Comparison of ENCODE assay signal across 8 cellular contexts in genomic region chr3:113696658-113697191, GRCh38. TPM values are rescaled to one million over a fixed set of nuclear protein-coding genes. Genes with fewer than 3 reads are reported as not detected.
DNase-seq lines count a peak whose midpoint lies in the region; ATAC-seq, FAIRE-seq and TF ChIP-seq lines count a peak whose summit lies in the region.

No MANE protein-coding gene starts in this region.

- H3K36me3 ChIP-seq in GM23248 (ENCODE audit: low read depth) (no peaks in the 10 kb centered on the region), Karpas-422 (ENCODE audit: insufficient read depth, low read length) (no peaks in the 10 kb centered on the region)

- H3K9me3 ChIP-seq in GM23248 (ENCODE audit: low read depth) (no peaks in the 10 kb centered on the region), Karpas-422 (ENCODE audit: low read length) (no peaks in the 10 kb centered on the region)

- DNase-seq in DMS79 treated with DMSO at 0.1 percent for 48 hours (lab: John Stamatoyannopoulos, UW): peak; percentile 100
- DNase-seq in GM23248: peak; percentile 100
- peak; percentile 100 for DNase-seq in Karpas-422
- peak; percentile 98 for DNase-seq in RCC 7860 (ENCODE audit: low spot score)
- DNase-seq in activated T-helper 1 cell treated with anti-CD3 and anti-CD28 coated beads, Interleukin-2, amount 50 U/mL, for 16 hours (ENCODE audit: low read depth in 1 of 2, low spot score in 1 of 2): peak; percentile 96 to 98
- DNase-seq in fibroblast of mammary gland (ENCODE audit: low read depth): peak; percentile 98
- DNase-seq in naive B cell: peak; percentile 100
- peak; percentile 97 to 99 for DNase-seq in stimulated activated effector memory CD8-positive, alpha-beta T cell treated with anti-CD3 and anti-CD28 coated beads, Interleukin-12 subunit alpha, Interleukin-12 subunit beta, amount 100 ng/mL, for 72 hours (ENCODE audit: low spot score in 2 of 2)

- H2AFZ ChIP-seq in GM23248: peak overlapping the region; percentile 99
- H2AFZ ChIP-seq in Karpas-422 (ENCODE audit: low read length): peak overlapping the region; percentile 87

- H3F3A ChIP-seq in GM23248 (ENCODE audit: insufficient read depth): peaks cover 14% of the 10 kb centered on the region

- peak overlapping the region; percentile 87 for H3K4me3 ChIP-seq in GM23248
- H3K4me3 ChIP-seq in Karpas-422 (ENCODE audit: low read length): peak overlapping the region; percentile 75
- H3K4me3 ChIP-seq in fibroblast of mammary gland (ENCODE audit: control insufficient read depth, low read depth, low read length): peak overlapping the region; percentile 96

- peak; percentile 94 for FAIRE-seq in RCC 7860 (lab: Jason Lieb, UNC)

- no peaks in the 10 kb centered on the region for H3K27me3 Mint-ChIP-seq in naive B cell

- H3K9me2 ChIP-seq in GM23248 (ENCODE audit: insufficient read depth) (no peaks in the 10 kb centered on the region), Karpas-422 (replicated peaks; ENCODE audit: insufficient read depth, low read length) (no peaks in the 10 kb centered on the region)

- H3K4me2 ChIP-seq in GM23248 (ENCODE audit: unreplicated experiment) (peak overlapping the region; percentile 87), Karpas-422 (ENCODE audit: low read depth, low read length, poor library complexity, severe bottlenecking) (peak overlapping the region; percentile 91)

- H3K27ac ChIP-seq in GM23248: peak overlapping the region; percentile 50
- H3K27ac ChIP-seq in Karpas-422 (ENCODE audit: low read length): peak overlapping the region; percentile 55

- H3K9me3 Mint-ChIP-seq in naive B cell: no peaks in the 10 kb centered on the region
- no peaks in the 10 kb centered on the region for H3K9me3 Mint-ChIP-seq in stimulated activated effector memory CD8-positive, alpha-beta T cell treated with anti-CD3 and anti-CD28 coated beads, Interleukin-12 subunit alpha, Interleukin-12 subunit beta, amount 100 ng/mL, for 72 hours

- H4K20me1 ChIP-seq in GM23248 (ENCODE audit: insufficient read depth): no peaks in the 10 kb centered on the region
- H4K20me1 ChIP-seq in Karpas-422 (ENCODE audit: insufficient read depth, low read depth, low read length): no peaks in the 10 kb centered on the region

- WGBS in GM23248 (ENCODE audit: low coverage in 1 of 2, low lambda C conversion rate in 2 of 2, missing lambda C conversion rate in 2 of 2), 2 experiments: 1% methylated on average over 31 of the region's 31 CpGs

- ATAC-seq in naive B cell (ENCODE audit: low read depth in 2 of 2): peak; percentile 77 to 83
- peak; percentile 92 for ATAC-seq in stimulated activated effector memory CD8-positive, alpha-beta T cell treated with anti-CD3 and anti-CD28 coated beads, Interleukin-12 subunit alpha, Interleukin-12 subunit beta, amount 100 ng/mL, for 72 hours

- no peak for TF ChIP-seq CTCF in fibroblast of mammary gland (conservative IDR thresholded peaks at IDR 0.05; ENCODE audit: control insufficient read depth, insufficient read depth, low read depth, low read length)

- peak overlapping the region; percentile 85 for H3K9ac ChIP-seq in GM23248
- peak overlapping the region; percentile 81 for H3K9ac ChIP-seq in Karpas-422 (ENCODE audit: low read length)

- no peak overlapping the region for H3K4me3 Mint-ChIP-seq in naive B cell
- H3K4me3 Mint-ChIP-seq in stimulated activated effector memory CD8-positive, alpha-beta T cell treated with anti-CD3 and anti-CD28 coated beads, Interleukin-12 subunit alpha, Interleukin-12 subunit beta, amount 100 ng/mL, for 72 hours: no peak overlapping the region

- H3K27me3 ChIP-seq in GM23248 (replicated peaks; ENCODE audit: insufficient read depth) (no peaks in the 10 kb centered on the region), Karpas-422 (ENCODE audit: low read length) (no peaks in the 10 kb centered on the region)

- H3K4me1 ChIP-seq in GM23248 (ENCODE audit: insufficient read depth): peaks cover 15% of the 10 kb centered on the region; the same call in 1 of the 2 replicates
- H3K4me1 ChIP-seq in Karpas-422 (ENCODE audit: low read length): peaks cover 32% of the 10 kb centered on the region

- no peak overlapping the region for H3K27ac Mint-ChIP-seq in naive B cell
- no peak overlapping the region for H3K27ac Mint-ChIP-seq in stimulated activated effector memory CD8-positive, alpha-beta T cell treated with anti-CD3 and anti-CD28 coated beads, Interleukin-12 subunit alpha, Interleukin-12 subunit beta, amount 100 ng/mL, for 72 hours

- H3K36me3 Mint-ChIP-seq in naive B cell: peaks cover 8 to 9% of the 10 kb centered on the region in 2 donors
- H3K36me3 Mint-ChIP-seq in stimulated activated effector memory CD8-positive, alpha-beta T cell treated with anti-CD3 and anti-CD28 coated beads, Interleukin-12 subunit alpha, Interleukin-12 subunit beta, amount 100 ng/mL, for 72 hours: peaks cover 15% of the 10 kb centered on the region

- in situ Hi-C loops in GM23248 (cut with MboI): no loop called here

- H3K79me2 ChIP-seq in GM23248 (ENCODE audit: insufficient read depth) (peaks cover 42% of the 10 kb centered on the region), Karpas-422 (ENCODE audit: low read length) (peaks cover 48% of the 10 kb centered on the region)

- peaks cover 25 to 32% (median 31%) of the 10 kb centered on the region in 3 donors for H3K4me1 Mint-ChIP-seq in naive B cell
- peaks cover 25% of the 10 kb centered on the region for H3K4me1 Mint-ChIP-seq in stimulated activated effector memory CD8-positive, alpha-beta T cell treated with anti-CD3 and anti-CD28 coated beads, Interleukin-12 subunit alpha, Interleukin-12 subunit beta, amount 100 ng/mL, for 72 hours

RNA-seq across cellular contexts. Expression of gene USF3, which starts 0.3 kb away (rescaled TPM):
- 8.1 and 9.2 TPM in 2 replicates for total RNA-seq in GM23248 (2014; rRNA removed; shearing (Covaris generic))
- polyA plus RNA-seq in GM23248 (2016; fragmentation: Nextera tagmentation; extraction: Ambion mirVana) (3.5 and 3.8 TPM in 2 replicates), naive B cell (ENCODE audit: low read depth in 6 of 6) (10 to 100 TPM in 5 of 6 donors, 1 to 10 TPM in 1; 9.3 to 19.3 (median 12.7) TPM)
- total RNA-seq in Karpas-422 (2014; rRNA removed; shearing (Covaris generic); ENCODE audit: low replicate concordance): 11.9 and 32.2 TPM in 2 replicates

RNA-seq across cellular contexts. Expression of gene NAA50, which starts 49.3 kb away (rescaled TPM):
- total RNA-seq in GM23248 (2014; rRNA removed; shearing (Covaris generic)): 142 and 160 TPM in 2 replicates
- polyA plus RNA-seq in GM23248 (2016; fragmentation: Nextera tagmentation; extraction: Ambion mirVana) (147 and 154 TPM in 2 replicates), naive B cell (ENCODE audit: low read depth in 6 of 6) (100 to 1,000 TPM in 1 of 6 donors, 10 to 100 TPM in 5; 65.5 to 103 (median 87.5) TPM)
- 181 and 206 TPM in 2 replicates for total RNA-seq in Karpas-422 (2014; rRNA removed; shearing (Covaris generic); ENCODE audit: low replicate concordance)

RNA-seq across cellular contexts. Expression of gene ATP6V1A, which starts 50.1 kb away (rescaled TPM):
- total RNA-seq in GM23248 (2014; rRNA removed; shearing (Covaris generic)): 51.1 and 53.2 TPM in 2 replicates
- polyA plus RNA-seq in GM23248 (2016; fragmentation: Nextera tagmentation; extraction: Ambion mirVana) (47.8 and 47.9 TPM in 2 replicates), naive B cell (ENCODE audit: low read depth in 6 of 6) (10 to 100 TPM; 42.2 to 55.1 (median 52.2) TPM)
- total RNA-seq in Karpas-422 (2014; rRNA removed; shearing (Covaris generic); ENCODE audit: low replicate concordance): 25.0 and 39.7 TPM in 2 replicates

Comparison
In these comparisons a context has a peak if more than half of its experiments do, and no peak if none do; other contexts are left out.
1. Peak in every context shown above with its lines: DNase-seq, ATAC-seq, H3K4me3 ChIP-seq and H3K27ac ChIP-seq.